Comparison of ENCODE assay signal across 16 cellular contexts in genomic region chr5:168552146-168552545, GRCh38. TPM values are rescaled to one million over a fixed set of nuclear protein-coding genes. Genes with fewer than 3 reads are reported as not detected.
DNase-seq lines count a peak whose midpoint lies in the region; ATAC-seq and TF ChIP-seq lines count a peak whose summit lies in the region.
"Had no signal": no experiment of that assay in that cellular context is flagged by ENCODE, and none has a peak within 500 bp of the region (broad histone marks: within the 10 kb centered on the region; RNA-seq: fewer than 3 reads in every experiment).

No MANE protein-coding gene starts in this region.

- DNase-seq in ELR (ENCODE audit: low read depth) (peak; percentile 24), SK-MEL-5 (ENCODE audit: low read depth, low spot score) (peak; percentile 38), fibroblast of mammary gland (ENCODE audit: low read depth) (peak; percentile 99), retinal pigment epithelial cell (ENCODE audit: low read depth) (peak; percentile 100), NCI-H1092 treated with DMSO at 0.1 percent for 48 hours (lab: John Stamatoyannopoulos, UW) (no peak)
- no peak for DNase-seq in activated CD4-positive, alpha-beta memory T cell treated with anti-CD3 and anti-CD28 coated beads, Interleukin-2, amount 10 ng/mL, durations not matched to agents 7 days and 5 days
- DNase-seq: activated B cell treated with CpG ODN at 0.5 μM for 24 hours; activated T-cell treated with anti-CD3 and anti-CD28 coated beads, Interleukin-2, amount 50 U/mL, for 48 hours; NCI-H526 treated with DMSO at 0.1 percent for 48 hours; stimulated activated CD4-positive, alpha-beta T cell treated with anti-CD3 and anti-CD28 coated beads, Interleukin-2, amount 100 ng/mL, for 24 hours; stimulated activated naive CD4-positive, alpha-beta T cell treated with Interleukin-2 at 50 U/mL for 16 hours had no signal

- no peak overlapping the region for H3K27ac Mint-ChIP-seq in activated CD4-positive, alpha-beta memory T cell treated with anti-CD3 and anti-CD28 coated beads, Interleukin-2, amount 10 ng/mL, durations not matched to agents 7 days and 5 days
- H3K27ac Mint-ChIP-seq: activated B cell treated with CpG ODN at 0.5 μM for 24 hours had no signal

- TF ChIP-seq CTCF in fibroblast of mammary gland (conservative IDR thresholded peaks at IDR 0.05; ENCODE audit: control insufficient read depth, insufficient read depth, low read depth, low read length) (no peak), retinal pigment epithelial cell (conservative IDR thresholded peaks at IDR 0.05; ENCODE audit: low read depth, low read length) (no peak)

- CTCF ChIA-PET in activated CD4-positive, alpha-beta memory T cell treated with anti-CD3 and anti-CD28 coated beads, Interleukin-2, amount 10 ng/mL, durations not matched to agents 7 days and 5 days (lab: Charles Lee): no interaction called here

- H3K4me3 Mint-ChIP-seq in activated CD4-positive, alpha-beta memory T cell treated with anti-CD3 and anti-CD28 coated beads, Interleukin-2, amount 10 ng/mL, durations not matched to agents 7 days and 5 days: no peak overlapping the region
- H3K4me3 Mint-ChIP-seq: activated B cell treated with CpG ODN at 0.5 μM for 24 hours had no signal

- no peaks in the 10 kb centered on the region for H3K27me3 Mint-ChIP-seq in activated CD4-positive, alpha-beta memory T cell treated with anti-CD3 and anti-CD28 coated beads, Interleukin-2, amount 10 ng/mL, durations not matched to agents 7 days and 5 days
- H3K27me3 Mint-ChIP-seq: activated B cell treated with CpG ODN at 0.5 μM for 24 hours had no signal

- POLR2A ChIA-PET in activated CD4-positive, alpha-beta memory T cell treated with anti-CD3 and anti-CD28 coated beads, Interleukin-2, amount 10 ng/mL, durations not matched to agents 7 days and 5 days (lab: Charles Lee): no interaction called here

- in situ Hi-C loops in SK-MEL-5 (cut with HindIII; ENCODE audit: low pct_unique_long_range_greater_than_20kb, low sequenced_read_pairs): no loop called here

- peaks cover 61% of the 10 kb centered on the region for H3K36me3 Mint-ChIP-seq in activated CD4-positive, alpha-beta memory T cell treated with anti-CD3 and anti-CD28 coated beads, Interleukin-2, amount 10 ng/mL, durations not matched to agents 7 days and 5 days (ENCODE audit: low read depth)

- H3K9me3 Mint-ChIP-seq in activated CD4-positive, alpha-beta memory T cell treated with anti-CD3 and anti-CD28 coated beads, Interleukin-2, amount 10 ng/mL, durations not matched to agents 7 days and 5 days: no peaks in the 10 kb centered on the region
- H3K9me3 Mint-ChIP-seq: activated B cell treated with CpG ODN at 0.5 μM for 24 hours had no signal

- H3K4me3 ChIP-seq in fibroblast of mammary gland (ENCODE audit: control insufficient read depth, low read depth, low read length): no peak overlapping the region
- H3K4me3 ChIP-seq in retinal pigment epithelial cell (ENCODE audit: low read length): no peak overlapping the region
- H3K4me3 ChIP-seq: cardiac muscle cell, SJSA1 had no signal

- ATAC-seq in HG02759 (IDR thresholded peaks at IDR 0.05; ENCODE audit: unreplicated experiment) (no peak), HG03432 (IDR thresholded peaks at IDR 0.05; ENCODE audit: unreplicated experiment) (no peak)
- ATAC-seq: esophagus mucosa had no signal

- H3K4me1 Mint-ChIP-seq in activated CD4-positive, alpha-beta memory T cell treated with anti-CD3 and anti-CD28 coated beads, Interleukin-2, amount 10 ng/mL, durations not matched to agents 7 days and 5 days: no peaks in the 10 kb centered on the region
- H3K4me1 Mint-ChIP-seq: activated B cell treated with CpG ODN at 0.5 μM for 24 hours had no signal

RNA-seq across cellular contexts. Expression of gene FBLL1, which starts 23.0 kb away (rescaled TPM):
- total RNA-seq in SK-MEL-5 (2014; rRNA removed; shearing (Covaris generic)): 0.80 and 0.95 TPM in 2 replicates
- 0.94 and 1.0 TPM in 2 replicates for polyA plus RNA-seq in SK-MEL-5 (2015; cell fraction: cytosol; rRNA removed)
- polyA plus RNA-seq in SK-MEL-5 (2015; cell fraction: nucleus; rRNA removed): 1.8 and 2.3 TPM in 2 replicates
- under 1 TPM in 1 of 2 experiments, not detected in 1; 0.20 TPM for total RNA-seq in activated CD4-positive, alpha-beta memory T cell treated with anti-CD3 and anti-CD28 coated beads, Interleukin-2, amount 10 ng/mL, durations not matched to agents 7 days and 5 days
- total RNA-seq: esophagus mucosa had no signal
- polyA plus RNA-seq: cardiac muscle cell had no signal

RNA-seq across cellular contexts. Expression of gene PANK3, which starts 27.0 kb away (rescaled TPM):
- 48.8 and 49.0 TPM in 2 replicates for total RNA-seq in SK-MEL-5 (2014; rRNA removed; shearing (Covaris generic))
- polyA plus RNA-seq in SK-MEL-5 (2015; cell fraction: cytosol; rRNA removed): 18.4 and 25.5 TPM in 2 replicates
- 26.3 and 29.3 TPM in 2 replicates for polyA plus RNA-seq in SK-MEL-5 (2015; cell fraction: nucleus; rRNA removed)
- total RNA-seq in activated CD4-positive, alpha-beta memory T cell treated with anti-CD3 and anti-CD28 coated beads, Interleukin-2, amount 10 ng/mL, durations not matched to agents 7 days and 5 days: 10 to 100 TPM; 63.9 to 66.1 TPM

Comparison
In these comparisons a context has a peak if more than half of its experiments do, and no peak if none do; other contexts are left out.
1. DNase-seq: peak in ELR (single experiment), SK-MEL-5 (single experiment), fibroblast of mammary gland (single experiment) and retinal pigment epithelial cell (single experiment); none in activated CD4-positive, alpha-beta memory T cell treated with anti-CD3 and anti-CD28 coated beads, Interleukin-2, amount 10 ng/mL, durations not matched to agents 7 days and 5 days (single experiment) and NCI-H1092 treated with DMSO at 0.1 percent for 48 hours (single experiment).